ENCODE assay signal across 10 cellular contexts in genomic region chr7:44184221-44184873, GRCh38. TPM values are rescaled to one million over a fixed set of nuclear protein-coding genes. Genes with fewer than 3 reads are reported as not detected.
A peak's percentile ranks its signal among the peaks of the same experiment; 100 is the strongest.
DNase-seq lines count a peak whose midpoint lies in the region; ATAC-seq, FAIRE-seq and TF ChIP-seq lines count a peak whose summit lies in the region.
"Had no signal": no experiment of that assay in that cellular context is flagged by ENCODE, and none has a peak within 500 bp of the region (broad histone marks: within the 10 kb centered on the region; RNA-seq: fewer than 3 reads in every experiment).

No MANE protein-coding gene starts in this region.

- peaks cover 4% of the 10 kb centered on the region for H3F3A ChIP-seq in SK-N-SH (replicated peaks; ENCODE audit: insufficient read depth)
- H3F3A ChIP-seq in smooth muscle cell (ENCODE audit: low read depth): no peaks in the 10 kb centered on the region

- peak in 1 of 2 experiments; percentile 57; a peak in 1 of 4 replicates for TF ChIP-seq EP300 in SK-N-SH (IDR thresholded peaks at IDR 0.05; ENCODE audit: borderline replicate concordance in 1 of 2, low read depth in 1 of 2, low read length in 1 of 2)

- H2AFZ ChIP-seq in HCT116 (ENCODE audit: low read depth, low read length, poor library complexity, severe bottlenecking): peak overlapping the region; percentile 51
- H2AFZ ChIP-seq in SK-N-SH (ENCODE audit: low read depth): 0 out of 2 replicates have a peak overlapping the region, but pooled peaks have one; percentile 61
- no peak overlapping the region for H2AFZ ChIP-seq in smooth muscle cell (ENCODE audit: low read depth)

- no peaks in the 10 kb centered on the region for H3K79me2 ChIP-seq in HCT116 (ENCODE audit: insufficient read depth, low read length)
- H3K79me2 ChIP-seq in SK-N-SH (ENCODE audit: insufficient read depth): no peaks in the 10 kb centered on the region
- H3K79me2 ChIP-seq in smooth muscle cell (ENCODE audit: low read depth): no peaks in the 10 kb centered on the region

- H3K9ac ChIP-seq in HCT116 (ENCODE audit: low read length) (peak overlapping the region; percentile 28), SK-N-SH (peak overlapping the region; percentile 34; the same call in 1 of the 2 replicates), smooth muscle cell (ENCODE audit: low read depth) (peak overlapping the region; percentile 85), kidney (ENCODE audit: low read length in 2 of 2) (no peak overlapping the region)

- H3K4me3 ChIP-seq in HCT116 (replicated peaks in 1 of 2; ENCODE audit: low read depth in 1 of 2, low read length in 2 of 2) (peak overlapping the region in 1 of 2 experiments; percentile 26; a peak in 1 of 4 replicates), SK-N-SH (ENCODE audit: low read depth in 2 of 2, low read length in 1 of 2) (no peak overlapping the region), fibroblast of villous mesenchyme (ENCODE audit: low read depth, low read length) (no peak overlapping the region), smooth muscle cell (no peak overlapping the region), kidney (ENCODE audit: low read length in 2 of 2) (no peak overlapping the region)

- CTCF ChIA-PET in HCT116 (lab: Charles Lee) (no interaction called here), SK-N-SH (lab: Yijun Ruan, JAX) (interaction anchor here (1.8 to 3.7 kb wide), 2 partner anchors 12 to 112 kb away, joined by 6 to 29 read pairs; no protein-coding TSS in a partner anchor)

- no peaks in the 10 kb centered on the region for H3K9me2 ChIP-seq in HCT116 (ENCODE audit: insufficient read depth)
- H3K9me2 ChIP-seq in SK-N-SH: no peaks in the 10 kb centered on the region

- H3K36me3 ChIP-seq in HCT116 (ENCODE audit: control insufficient read depth in 1 of 2, insufficient read depth in 2 of 2, low read length in 2 of 2) (no peaks in the 10 kb centered on the region), SK-N-SH (replicated peaks in 1 of 2; ENCODE audit: control insufficient read depth in 1 of 2, insufficient read depth in 2 of 2, low read length in 1 of 2) (no peaks in the 10 kb centered on the region), smooth muscle cell (ENCODE audit: low read depth) (no peaks in the 10 kb centered on the region), kidney (ENCODE audit: control insufficient read depth in 1 of 2, insufficient read depth in 2 of 2, low read length in 2 of 2) (no peaks in the 10 kb centered on the region)

- intact Hi-C loops in HCT116 (cut with micrococcal nuclease) (loop anchor here (5.0 kb wide), 1 partner anchor 37 kb away; no protein-coding TSS in a partner anchor), kidney (cut with DNase I) (no loop called here)

- no peak for FAIRE-seq in kidney (lab: Jason Lieb, UNC)
- FAIRE-seq: GM18507 had no signal

- POLR2A ChIA-PET in HCT116 (lab: Charles Lee): no interaction called here
- POLR2A ChIA-PET in SK-N-SH (lab: Yijun Ruan, JAX): no interaction called here

- DNase-seq in HCT116 (ENCODE audit: low read depth, low spot score) (peak; percentile 78), SK-N-SH (no peak), fibroblast of villous mesenchyme (ENCODE audit: low read depth) (peak; percentile 75), smooth muscle cell (lab: John Stamatoyannopoulos, UW; ENCODE audit: unreplicated experiment) (no peak), kidney (no peak)
- DNase-seq in activated CD8-positive, alpha-beta memory T cell treated with anti-CD3 and anti-CD28 coated beads for 24 hours: no peak
- no peak for DNase-seq in effector CD4-positive, alpha-beta T cell
- DNase-seq: activated B cell treated with CpG ODN at 0.5 μM for 24 hours had no signal

- H3K4me1 ChIP-seq in HCT116 (ENCODE audit: control insufficient read depth in 1 of 2, insufficient read depth in 2 of 2, low read length in 2 of 2) (peaks cover 18 to 19% of the 10 kb centered on the region in 2 experiments), SK-N-SH (ENCODE audit: control insufficient read depth in 1 of 2, insufficient read depth in 2 of 2, low read depth in 1 of 2, low read length in 1 of 2) (peaks cover 0 to 11% of the 10 kb centered on the region in 2 experiments; a peak in 2 of 4 replicates), smooth muscle cell (ENCODE audit: low read depth) (peaks cover 14% of the 10 kb centered on the region), kidney (ENCODE audit: control insufficient read depth in 1 of 2, insufficient read depth in 1 of 2, low read depth in 1 of 2, low read length in 2 of 2) (no peaks in the 10 kb centered on the region)

- no peak for TF ChIP-seq POLR2A in HCT116 (IDR thresholded peaks at IDR 0.05; ENCODE audit: borderline replicate concordance, extremely low read depth, insufficient read depth, insufficient read length)

- TF ChIP-seq RAD21 in HCT116 (IDR thresholded peaks at IDR 0.05; ENCODE audit: low read depth) (peak; percentile 21; the same call in 1 of the 2 replicates), SK-N-SH (IDR thresholded peaks at IDR 0.05; ENCODE audit: low read length) (no peak)

- BruUV-seq in HCT116 (replicated peaks; lab: Mats Ljungman, UMichigan): no TSS peak

- peak overlapping the region; percentile 39 for H3K27ac ChIP-seq in HCT116 (ENCODE audit: low read depth, low read length)
- peak overlapping the region in 1 of 2 experiments; percentile 62; a peak in 2 of 4 replicates for H3K27ac ChIP-seq in SK-N-SH (ENCODE audit: low read depth in 2 of 2, low read length in 1 of 2)
- H3K27ac ChIP-seq in smooth muscle cell (ENCODE audit: low read depth): peak overlapping the region; percentile 97
- no peak overlapping the region for H3K27ac ChIP-seq in kidney (ENCODE audit: low read depth in 2 of 2, low read length in 2 of 2)

- H3K4me2 ChIP-seq in HCT116 (ENCODE audit: low read length) (peak overlapping the region; percentile 70), SK-N-SH (peak overlapping the region; percentile 52), smooth muscle cell (peak overlapping the region; percentile 69)

- WGBS in SK-N-SH (ENCODE audit: low lambda C conversion rate): 69% methylated on average over 16 of the region's 16 CpGs
- WGBS in smooth muscle cell (ENCODE audit: low lambda C conversion rate): 65% methylated on average over 16 of the region's 16 CpGs

- H3K9me3 ChIP-seq in HCT116 (ENCODE audit: control insufficient read depth in 1 of 2, insufficient read depth in 1 of 2, low read depth in 1 of 2, low read length in 2 of 2) (peaks cover 5 to 11% of the 10 kb centered on the region in 2 experiments; a peak in 2 of 4 replicates), SK-N-SH (no peaks in the 10 kb centered on the region), smooth muscle cell (replicated peaks; ENCODE audit: low read depth) (no peaks in the 10 kb centered on the region), kidney (ENCODE audit: control insufficient read depth in 1 of 2, low read length in 2 of 2) (peaks cover 0 to 14% of the 10 kb centered on the region in 2 donors)

- ATAC-seq in HCT116: peak; percentile 98

- no peaks in the 10 kb centered on the region for H4K20me1 ChIP-seq in HCT116 (ENCODE audit: insufficient read depth)
- H4K20me1 ChIP-seq in SK-N-SH (ENCODE audit: insufficient read depth): no peaks in the 10 kb centered on the region
- no peaks in the 10 kb centered on the region for H4K20me1 ChIP-seq in smooth muscle cell (ENCODE audit: low read depth)

- RAD21 ChIA-PET in HCT116 (lab: Charles Lee; ENCODE audit: low non-redundant PET in 1 of 2, low total read pairs in 2 of 2, uncharacterized antibody in 2 of 2, unreplicated experiment in 2 of 2): no interaction called here

- H3K27me3 ChIP-seq in HCT116 (ENCODE audit: insufficient read depth, low read length) (no peaks in the 10 kb centered on the region), SK-N-SH (ENCODE audit: insufficient read depth) (no peaks in the 10 kb centered on the region), smooth muscle cell (ENCODE audit: low read depth) (no peaks in the 10 kb centered on the region)

- TF ChIP-seq CTCF in HCT116 (IDR thresholded peaks at IDR 0.05 in 2 of 3, conservative IDR thresholded peaks at IDR 0.05 in 1 of 3; ENCODE audit: borderline replicate concordance in 1 of 3, insufficient read depth in 1 of 3, low read depth in 2 of 3, low read length in 2 of 3): no peak
- no peak for TF ChIP-seq CTCF in SK-N-SH (IDR thresholded peaks at IDR 0.05)
- TF ChIP-seq CTCF in fibroblast of villous mesenchyme (IDR thresholded peaks at IDR 0.05; ENCODE audit: insufficient read depth, low read depth, low read length): no peak
- no peak for TF ChIP-seq CTCF in smooth muscle cell (IDR thresholded peaks at IDR 0.05; ENCODE audit: borderline replicate concordance, insufficient read depth, poor library complexity, severe bottlenecking)
- TF ChIP-seq CTCF in kidney (IDR thresholded peaks at IDR 0.05; ENCODE audit: borderline replicate concordance, extremely low read depth, insufficient read depth): no peak

TF ChIP-seq in SK-N-SH, 30 proteins besides CTCF, POLR2A, EP300 and RAD21 (continues in another document):
- peak; percentile 91 for TF ChIP-seq JUND (IDR thresholded peaks at IDR 0.05)
- no peak for TF ChIP-seq GABPA (IDR thresholded peaks at IDR 0.05; ENCODE audit: low read depth)

RNA-seq across cellular contexts. Expression of gene GCK, which starts 4.9 kb away (rescaled TPM):
- 0.34 TPM for total RNA-seq in HCT116 (2021; ENCODE audit: unreplicated experiment)
- 0.29 and 0.83 TPM in 2 replicates for polyA plus RNA-seq in HCT116 (2012)
- polyA plus RNA-seq in SK-N-SH (2012; rRNA removed): 1.1 and 1.6 TPM in 2 replicates
- 0.55 and 1.0 TPM in 2 replicates for polyA plus RNA-seq in SK-N-SH (2012; cell fraction: cytosol; rRNA removed)
- 0.83 and 1.1 TPM in 2 replicates for polyA plus RNA-seq in SK-N-SH (2012; cell fraction: nucleus; rRNA removed)
- 0.43 and 0.64 TPM in 2 replicates for total RNA-seq in fibroblast of villous mesenchyme
- total RNA-seq in smooth muscle cell: 1.6 and 2.7 TPM in 2 replicates
- polyA plus RNA-seq in smooth muscle cell: 5.5 and 7.3 TPM in 2 replicates
- total RNA-seq in kidney: 0.25 TPM
- 1.0 TPM for polyA plus RNA-seq in kidney (ENCODE audit: insufficient read depth, low read depth, low replicate concordance)

RNA-seq across cellular contexts. Expression of gene YKT6, which starts 16.4 kb away (rescaled TPM):
- total RNA-seq in HCT116 (2021; ENCODE audit: unreplicated experiment) (84.8 TPM), fibroblast of villous mesenchyme (108 and 119 TPM in 2 replicates), smooth muscle cell (64.2 and 95.9 TPM in 2 replicates), kidney (60.2 TPM)
- polyA plus RNA-seq in HCT116 (2012): 58.5 and 60.6 TPM in 2 replicates
- polyA plus RNA-seq in SK-N-SH (2012; rRNA removed) (170 and 213 TPM in 2 replicates), smooth muscle cell (86.5 and 87.4 TPM in 2 replicates), kidney (ENCODE audit: insufficient read depth, low read depth, low replicate concordance) (53.2 TPM)
- 121 and 165 TPM in 2 replicates for polyA plus RNA-seq in SK-N-SH (2012; cell fraction: cytosol; rRNA removed)
- polyA plus RNA-seq in SK-N-SH (2012; cell fraction: nucleus; rRNA removed): 211 and 221 TPM in 2 replicates

RNA-seq across cellular contexts. Expression of gene MYL7, which starts 43.2 kb away (rescaled TPM):
- not detected for total RNA-seq in HCT116 (2021; ENCODE audit: unreplicated experiment)
- 0.12 and 0.25 TPM in 2 replicates for polyA plus RNA-seq in HCT116 (2012)
- 0.47 TPM in 1 of 2 replicates, not detected in the other for polyA plus RNA-seq in SK-N-SH (2012; rRNA removed)
- 0.08 and 0.22 TPM in 2 replicates for polyA plus RNA-seq in SK-N-SH (2012; cell fraction: cytosol; rRNA removed)
- polyA plus RNA-seq in SK-N-SH (2012; cell fraction: nucleus; rRNA removed): 0.61 and 1.9 TPM in 2 replicates
- total RNA-seq in fibroblast of villous mesenchyme: 0.43 TPM in 1 of 2 replicates, not detected in the other
- total RNA-seq in smooth muscle cell: 39.0 and 95.1 TPM in 2 replicates
- polyA plus RNA-seq in smooth muscle cell: 35.8 and 77.7 TPM in 2 replicates
- total RNA-seq in kidney: not detected
- polyA plus RNA-seq in kidney (ENCODE audit: insufficient read depth, low read depth, low replicate concordance): not detected
- total RNA-seq: activated B cell treated with CpG ODN at 0.5 μM for 24 hours, lower leg skin had no signal

Comparison
In these comparisons a context has a peak if more than half of its experiments do, and no peak if none do; other contexts are left out.
1. DNase-seq: peak in HCT116 (single experiment) and fibroblast of villous mesenchyme (single experiment); none in SK-N-SH (single experiment), smooth muscle cell (single experiment), activated CD8-positive, alpha-beta memory T cell treated with anti-CD3 and anti-CD28 coated beads for 24 hours (single experiment), kidney (single experiment) and effector CD4-positive, alpha-beta T cell (single experiment).
2. H3K27ac ChIP-seq: peak in HCT116 (single experiment) and smooth muscle cell (single experiment); none in kidney (0 of 2).
3. H3K9ac ChIP-seq: peak in HCT116 (single experiment), SK-N-SH (single experiment) and smooth muscle cell (single experiment); none in kidney (0 of 2).
4. RNA of gene MYL7, which starts 43.2 kb away (total RNA-seq): 39.0 to 95.1 TPM in smooth muscle cell; 0.43 TPM in fibroblast of villous mesenchyme, not detected in HCT116 (single experiment) and not detected in kidney (single experiment); every median in the first group is over 10 times any median in the second.
5. Of the 11 proteins assayed by ChIP-seq in both SK-N-SH and HCT116: peak only in SK-N-SH: REST and ZBTB33; only in HCT116: RAD21; in both: JUND, MAX and SIN3A; in neither: 5.
6. Peak in every context shown above with its lines, with median percentiles within 50 percentile points of each other: H3K4me2 ChIP-seq.